9 cellular contexts compared by ENCODE assay signal in the genomic region with DNA sequence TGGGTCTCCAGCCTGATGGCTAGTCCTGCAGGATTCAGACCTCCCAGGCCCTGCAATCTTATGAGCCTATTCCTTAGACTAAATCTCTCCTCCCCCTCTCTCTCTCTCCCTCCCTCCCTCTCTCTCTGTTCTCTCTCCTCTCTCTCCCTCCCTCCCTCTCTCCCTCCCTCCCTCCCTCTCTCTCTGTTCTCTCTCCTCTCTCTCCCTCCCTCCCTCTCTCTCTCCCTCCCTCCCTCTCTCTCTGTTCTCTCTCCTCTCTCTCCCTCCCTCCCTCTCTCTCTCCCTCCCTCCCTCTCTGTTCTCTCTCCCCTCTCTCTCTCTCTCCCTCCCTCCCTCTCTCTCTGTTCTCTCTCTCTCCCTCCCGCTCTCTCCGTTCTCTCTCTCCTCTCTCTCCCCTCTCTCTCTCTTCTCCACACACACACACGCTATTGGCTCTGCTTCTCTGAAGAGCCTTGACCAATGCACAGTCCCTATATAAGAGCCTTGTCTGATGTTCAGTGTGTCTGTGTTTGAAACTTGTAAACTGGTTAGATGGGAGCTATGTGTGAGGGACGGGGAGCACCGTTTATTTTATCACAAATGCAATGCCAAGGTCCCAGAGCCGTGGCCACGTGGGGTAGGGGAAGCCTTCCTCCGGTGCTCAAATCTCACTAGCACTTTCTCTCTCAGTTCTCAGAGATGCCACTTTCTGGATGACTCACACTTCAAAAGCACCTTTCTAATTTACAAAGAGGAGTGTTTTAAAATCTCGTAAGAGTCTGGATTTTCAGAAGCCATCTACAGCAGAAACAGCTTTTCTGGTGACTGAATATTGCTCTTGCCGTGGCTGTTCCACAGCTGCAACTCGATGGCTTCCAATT.
DNase-seq lines count a peak whose midpoint lies in the region; ATAC-seq lines count a peak whose summit lies in the region.
"Had no signal": no experiment of that assay in that cellular context is flagged by ENCODE, and none has a peak within 500 bp of the region (broad histone marks: within the 10 kb centered on the region; RNA-seq: fewer than 3 reads in every experiment).

No MANE protein-coding gene starts in this region.

- peak; percentile 34 for DNase-seq in activated naive CD4-positive, alpha-beta T cell treated with Interleukin-2 at 50 U/mL for 16 hours
- no peak for DNase-seq in activated naive CD4-positive, alpha-beta T cell (lab: John Stamatoyannopoulos, UW)
- DNase-seq in activated T-cell treated with anti-CD3 and anti-CD28 coated beads for 48 hours (ENCODE audit: low read depth) (peak; percentile 18), NCI-H1436 (lab: John Stamatoyannopoulos, UW) (no peak), NCI-H2227 (lab: John Stamatoyannopoulos, UW; ENCODE audit: unreplicated experiment) (no peak), DMS79 treated with DMSO at 0.1 percent for 48 hours (lab: John Stamatoyannopoulos, UW) (no peak), NCI-H1105 (lab: John Stamatoyannopoulos, UW) (no peak)
- DNase-seq: colonic mucosa had no signal

- ATAC-seq in HG03060 (IDR thresholded peaks at IDR 0.05; ENCODE audit: low read depth, unreplicated experiment), result peak; percentile 98

Comparison
In these comparisons a context has a peak if more than half of its experiments do, and no peak if none do; other contexts are left out.
1. DNase-seq: peak in activated naive CD4-positive, alpha-beta T cell treated with Interleukin-2 at 50 U/mL for 16 hours (single experiment) and activated T-cell treated with anti-CD3 and anti-CD28 coated beads for 48 hours (single experiment); none in activated naive CD4-positive, alpha-beta T cell (0 of 4), NCI-H1436 (single experiment), NCI-H2227 (single experiment), DMS79 treated with DMSO at 0.1 percent for 48 hours (single experiment) and NCI-H1105 (single experiment).